ENCODE assay signal across 20 cellular contexts in genomic region chr18:78246588-78246987, GRCh38.
A peak's percentile ranks its signal among the peaks of the same experiment; 100 is the strongest.
DNase-seq lines count a peak whose midpoint lies in the region; ATAC-seq and TF ChIP-seq lines count a peak whose summit lies in the region.
"Had no signal": no experiment of that assay in that cellular context is flagged by ENCODE, and none has a peak within 500 bp of the region (broad histone marks: within the 10 kb centered on the region; RNA-seq: fewer than 3 reads in every experiment).

No MANE protein-coding gene starts in this region.

- H3K4me1 ChIP-seq in neural progenitor cell, result peaks cover 37% of the 10 kb centered on the region
- H3K4me1 ChIP-seq: Caco-2 had no signal

- peak overlapping the region; percentile 9 for H3K4me3 Mint-ChIP-seq in neural progenitor cell
- H3K4me3 Mint-ChIP-seq: B cell; CD4-positive, CD25-positive, alpha-beta regulatory T cell; CD8-positive, alpha-beta T cell had no signal

- no peaks in the 10 kb centered on the region for H3K79me2 ChIP-seq in neural progenitor cell (ENCODE audit: low read depth)

- no peak overlapping the region for H3K27ac ChIP-seq in neural progenitor cell
- H3K27ac ChIP-seq: 22Rv1, BLaER1, C4-2B, GM23248 had no signal

- H3K27me3 Mint-ChIP-seq in neural progenitor cell (ENCODE audit: insufficient read depth, low read depth), result peaks cover 7% of the 10 kb centered on the region
- H3K27me3 Mint-ChIP-seq: B cell; CD4-positive, CD25-positive, alpha-beta regulatory T cell had no signal

- H3K4me2 ChIP-seq in neural progenitor cell, result no peak overlapping the region
- H3K4me2 ChIP-seq: BLaER1 had no signal

- no peaks in the 10 kb centered on the region for H4K20me1 ChIP-seq in neural progenitor cell (ENCODE audit: low read depth)
- H4K20me1 ChIP-seq: BLaER1 had no signal

- no peak overlapping the region for H3K4me3 ChIP-seq in neural progenitor cell
- H3K4me3 ChIP-seq: BLaER1, GM23248 had no signal

- H3K36me3 ChIP-seq in neural progenitor cell, result no peaks in the 10 kb centered on the region
- H3K36me3 ChIP-seq: BLaER1 had no signal

- H3K27ac Mint-ChIP-seq in neural progenitor cell, result peak overlapping the region; percentile 43
- H3K27ac Mint-ChIP-seq: B cell; CD4-positive, CD25-positive, alpha-beta regulatory T cell; CD8-positive, alpha-beta T cell; H9 had no signal

- H3K9me3 ChIP-seq in neural progenitor cell (ENCODE audit: low read depth), result no peaks in the 10 kb centered on the region
- H3K9me3 ChIP-seq: BLaER1, Caco-2 had no signal

- DNase-seq in DMS153 (lab: John Stamatoyannopoulos, UW) (peak; percentile 44), DMS153 treated with DMSO at 0.1 percent for 48 hours (lab: John Stamatoyannopoulos, UW; ENCODE audit: unreplicated experiment) (no peak), left kidney (ENCODE audit: low read depth, low spot score) (peak; percentile 62), neural progenitor cell (ENCODE audit: low spot score) (no peak), NCI-H526 treated with DMSO at 0.1 percent for 48 hours (lab: John Stamatoyannopoulos, UW) (no peak), midbrain (lab: John Stamatoyannopoulos, UW) (no peak)
- DNase-seq: Caco-2; CD4-positive, CD25-positive, alpha-beta regulatory T cell; CD8-positive, alpha-beta T cell; DMS53; DMS79 treated with DMSO at 0.1 percent for 48 hours; GF-D8; GM23248; H9 had no signal

- H3K36me3 Mint-ChIP-seq in neural progenitor cell, result peaks cover 1% of the 10 kb centered on the region
- H3K36me3 Mint-ChIP-seq: CD4-positive, CD25-positive, alpha-beta regulatory T cell; CD8-positive, alpha-beta T cell had no signal

- no peak overlapping the region for H2AFZ ChIP-seq in neural progenitor cell (replicated peaks)
- H2AFZ ChIP-seq: GM23248 had no signal

- no peak for ATAC-seq in GM19455 (IDR thresholded peaks at IDR 0.05; ENCODE audit: unreplicated experiment)
- ATAC-seq: CD8-positive, alpha-beta T cell; HCT116 had no signal

- H3K4me1 Mint-ChIP-seq in neural progenitor cell, result peaks cover 68% of the 10 kb centered on the region
- H3K4me1 Mint-ChIP-seq: B cell; CD4-positive, CD25-positive, alpha-beta regulatory T cell had no signal

- no peak overlapping the region for H3K9ac ChIP-seq in neural progenitor cell
- H3K9ac ChIP-seq: BLaER1, GM23248 had no signal

- TF ChIP-seq CTCF in neural progenitor cell (IDR thresholded peaks at IDR 0.05), result no peak

- no peaks in the 10 kb centered on the region for H3K27me3 ChIP-seq in neural progenitor cell
- H3K27me3 ChIP-seq: BLaER1 had no signal

- no peaks in the 10 kb centered on the region for H3K9me3 Mint-ChIP-seq in neural progenitor cell
- H3K9me3 Mint-ChIP-seq: CD8-positive, alpha-beta T cell; H9 had no signal

- peaks cover 2% of the 10 kb centered on the region for H3F3A ChIP-seq in neural progenitor cell (ENCODE audit: low read depth)

Comparison
In these comparisons a context has a peak if more than half of its experiments do, and no peak if none do; other contexts are left out.
1. DNase-seq: peak in DMS153 (single experiment) and left kidney (single experiment); none in DMS153 treated with DMSO at 0.1 percent for 48 hours (single experiment), neural progenitor cell (single experiment), NCI-H526 treated with DMSO at 0.1 percent for 48 hours (single experiment) and midbrain (single experiment).